In genomic region chr1:206687915-206688442, GRCh38 we compare ENCODE assay signal across 9 cellular contexts. TPM values are rescaled to one million over a fixed set of nuclear protein-coding genes. Genes with fewer than 3 reads are reported as not detected.
DNase-seq lines count a peak whose midpoint lies in the region; ATAC-seq and TF ChIP-seq lines count a peak whose summit lies in the region.
"Had no signal": no experiment of that assay in that cellular context is flagged by ENCODE, and none has a peak within 500 bp of the region (broad histone marks: within the 10 kb centered on the region; RNA-seq: fewer than 3 reads in every experiment).

No MANE protein-coding gene starts in this region.

- H3K27me3 ChIP-seq in SK-N-SH (ENCODE audit: insufficient read depth): peaks cover under 1% of the 10 kb centered on the region; the same call in 1 of the 2 replicates
- no peaks in the 10 kb centered on the region for H3K27me3 ChIP-seq in gastrocnemius medialis
- H3K27me3 ChIP-seq in tibial nerve: peaks cover 0 to 11% of the 10 kb centered on the region in 2 donors

- H4K20me1 ChIP-seq in SK-N-SH (ENCODE audit: insufficient read depth): peaks cover 69% of the 10 kb centered on the region

- H3K4me1 ChIP-seq in SK-N-SH (ENCODE audit: control insufficient read depth in 1 of 2, insufficient read depth in 2 of 2, low read depth in 1 of 2, low read length in 1 of 2) (peaks cover 44 to 61% of the 10 kb centered on the region in 2 experiments), gastrocnemius medialis (peaks cover 72 to 76% of the 10 kb centered on the region in 2 donors), tibial nerve (peaks cover 0 to 78% (median 55%) of the 10 kb centered on the region in 4 donors)

- H3K27ac Mint-ChIP-seq in T-helper 17 cell: peak overlapping the region; percentile 92

- no peak overlapping the region for H3K4me3 ChIP-seq in SK-N-SH (ENCODE audit: low read depth in 2 of 2, low read length in 1 of 2)
- H3K4me3 ChIP-seq in fibroblast of the aortic adventitia (ENCODE audit: low read depth, low read length): peak overlapping the region; percentile 18
- H3K4me3 ChIP-seq in gastrocnemius medialis: peak overlapping the region in 2 of 4 donors; percentile 64 to 74
- no peak overlapping the region for H3K4me3 ChIP-seq in tibial nerve

- CTCF ChIA-PET in SK-N-SH (lab: Yijun Ruan, JAX): interaction anchor here (0.6 to 1.7 kb wide), 4 partner anchors 35 to 243 kb away, joined by 3 to 8 read pairs (median 4); partner anchors contain the start of genes DYRK3 and EIF2D

- H3K4me2 ChIP-seq in SK-N-SH: peak overlapping the region; percentile 94

- TF ChIP-seq EP300 in SK-N-SH (IDR thresholded peaks at IDR 0.05; ENCODE audit: borderline replicate concordance in 1 of 2, low read depth in 1 of 2, low read length in 1 of 2) (no peak), tibial nerve (IDR thresholded peaks at IDR 0.05) (no peak)

- peaks cover 7% of the 10 kb centered on the region for H3F3A ChIP-seq in SK-N-SH (replicated peaks; ENCODE audit: insufficient read depth)

- ATAC-seq in SK-N-SH treated with all-trans-retinoic acid at 6 μM for 48 hours (no peak), T-helper 17 cell (no peak), gastrocnemius medialis (no peak)

- H3K27me3 Mint-ChIP-seq in T-helper 17 cell: no peaks in the 10 kb centered on the region

- in situ Hi-C loops in gastrocnemius medialis (cut with MboI; ENCODE audit: low sequenced_read_pairs in 4 of 4): loop anchor here in 1 of 4 donors (25.0 kb wide), 1 partner anchor 1124 kb away; no protein-coding TSS in a partner anchor

- no peak for TF ChIP-seq RAD21 in SK-N-SH (IDR thresholded peaks at IDR 0.05; ENCODE audit: low read length)

- peaks cover 0 to 7% of the 10 kb centered on the region in 2 experiments for H3K36me3 ChIP-seq in SK-N-SH (replicated peaks in 1 of 2; ENCODE audit: control insufficient read depth in 1 of 2, insufficient read depth in 2 of 2, low read length in 1 of 2)
- H3K36me3 ChIP-seq in gastrocnemius medialis: no peaks in the 10 kb centered on the region
- H3K36me3 ChIP-seq in tibial nerve: no peaks in the 10 kb centered on the region

- WGBS in SK-N-SH (ENCODE audit: low lambda C conversion rate): 94% methylated on average over 2 of the region's 2 CpGs
- WGBS in tibial nerve, 2 donors: 49 to 58% methylated on average over 2 of the region's 2 CpGs

- TF ChIP-seq CTCF in SK-N-SH (IDR thresholded peaks at IDR 0.05) (no peak), fibroblast of the aortic adventitia (IDR thresholded peaks at IDR 0.05; ENCODE audit: insufficient read depth, low read length) (no peak), gastrocnemius medialis (IDR thresholded peaks at IDR 0.05 in 4 of 5, conservative IDR thresholded peaks at IDR 0.05 in 1 of 5) (no peak), tibial nerve (IDR thresholded peaks at IDR 0.05) (no peak)

- H3K4me1 Mint-ChIP-seq in T-helper 17 cell: peaks cover 59% of the 10 kb centered on the region

- H2AFZ ChIP-seq in SK-N-SH (ENCODE audit: low read depth): no peak overlapping the region

- H3K27ac ChIP-seq in SK-N-SH (ENCODE audit: low read depth in 2 of 2, low read length in 1 of 2) (no peak overlapping the region), gastrocnemius medialis (peak overlapping the region; percentile 93 to 98 (median 96)), substantia nigra (ENCODE audit: low read depth, low read length, poor library complexity, severe bottlenecking) (no peak overlapping the region), tibial nerve (no peak overlapping the region)

- intact Hi-C loops in gastrocnemius medialis (cut with DNase I; ENCODE audit: low total_unique reads): no loop called here

- TF ChIP-seq POLR2A in gastrocnemius medialis (IDR thresholded peaks at IDR 0.05) (no peak), tibial nerve (IDR thresholded peaks at IDR 0.05) (no peak)

- peaks cover 74% of the 10 kb centered on the region for H3K79me2 ChIP-seq in SK-N-SH (ENCODE audit: insufficient read depth)

- POLR2A ChIA-PET in SK-N-SH (lab: Yijun Ruan, JAX): no interaction called here

- H3K9me2 ChIP-seq in SK-N-SH: no peaks in the 10 kb centered on the region

- DNase-seq in SK-N-SH (no peak), T-helper 17 cell (no peak), fibroblast of the aortic adventitia (ENCODE audit: low read depth) (peak; percentile 49), gastrocnemius medialis (peak in 1 of 2 donors; percentile 41), substantia nigra (lab: John Stamatoyannopoulos, UW) (no peak), tibial nerve (ENCODE audit: low spot score in 2 of 2) (no peak), H4 (ENCODE audit: low spot score) (no peak)
- DNase-seq: NCI-H748 treated with DMSO at 0.1 percent for 48 hours had no signal

- H3K9me3 ChIP-seq in SK-N-SH: no peaks in the 10 kb centered on the region
- no peaks in the 10 kb centered on the region for H3K9me3 ChIP-seq in T-helper 17 cell (ENCODE audit: control insufficient read depth, low read length, poor library complexity, severe bottlenecking)
- no peaks in the 10 kb centered on the region for H3K9me3 ChIP-seq in gastrocnemius medialis
- H3K9me3 ChIP-seq in tibial nerve: no peaks in the 10 kb centered on the region

- no peak overlapping the region for H3K9ac ChIP-seq in SK-N-SH

- peak overlapping the region; percentile 28 for H3K4me3 Mint-ChIP-seq in T-helper 17 cell

- no peaks in the 10 kb centered on the region for H3K36me3 Mint-ChIP-seq in T-helper 17 cell (ENCODE audit: low read depth)

TF ChIP-seq in SK-N-SH, 30 proteins besides CTCF, POLR2A, EP300 and RAD21:
- no peak for TF ChIP-seq TAF1 (IDR thresholded peaks at IDR 0.05; ENCODE audit: borderline replicate concordance, low read depth, low read length)
- peak; percentile 13; the same call in 1 of the 2 replicates for TF ChIP-seq FOSL2 (IDR thresholded peaks at IDR 0.05; ENCODE audit: borderline replicate concordance, low read depth)

TF ChIP-seq in SK-N-SH treated with all-trans-retinoic acid at 6 μM for 48 hours, 23 proteins besides CTCF, POLR2A, EP300 and RAD21:
- TF ChIP-seq PATZ1 (CRISPR knock-in tag; IDR thresholded peaks at IDR 0.05; ENCODE audit: borderline replicate concordance) (no peak), ESRRG (CRISPR knock-in tag; IDR thresholded peaks at IDR 0.05) (no peak), GLIS3 (CRISPR knock-in tag; IDR thresholded peaks at IDR 0.05) (no peak), RARB (CRISPR knock-in tag; IDR thresholded peaks at IDR 0.05) (no peak), OSR1 (CRISPR knock-in tag; IDR thresholded peaks at IDR 0.05) (no peak), SNAI2 (CRISPR knock-in tag; IDR thresholded peaks at IDR 0.05) (no peak), CREB5 (CRISPR knock-in tag; IDR thresholded peaks at IDR 0.05; ENCODE audit: low read depth) (no peak), ISL1 (CRISPR knock-in tag; IDR thresholded peaks at IDR 0.05) (no peak), BACH2 (CRISPR knock-in tag; IDR thresholded peaks at IDR 0.05; ENCODE audit: borderline replicate concordance) (no peak)
TF ChIP-seq in SK-N-SH treated with all-trans-retinoic acid at 6 μM for 48 hours: peak in this region for 0.

RNA-seq across cellular contexts. Expression of gene MAPKAPK2, which starts 3.3 kb away (rescaled TPM):
- polyA plus RNA-seq in SK-N-SH (2012; rRNA removed): 45.9 and 46.8 TPM in 2 replicates
- polyA plus RNA-seq in SK-N-SH (2012; cell fraction: cytosol; rRNA removed): 34.8 and 47.6 TPM in 2 replicates
- 75.5 and 84.1 TPM in 2 replicates for polyA plus RNA-seq in SK-N-SH (2012; cell fraction: nucleus; rRNA removed)
- total RNA-seq in T-helper 17 cell (100 to 1,000 TPM; 181 to 182 TPM), fibroblast of the aortic adventitia (ENCODE audit: low replicate concordance) (18.5 and 31.0 TPM in 2 replicates), gastrocnemius medialis (100 to 1,000 TPM; 115 to 207 (median 140) TPM), tibial nerve (10 to 100 TPM; 30.6 to 49.5 (median 38.2) TPM)
- 11.8 and 12.7 TPM in 2 replicates for total RNA-seq in H4 (2014; rRNA removed; shearing (Covaris generic))

RNA-seq across cellular contexts. Expression of gene DYRK3, which starts 52.6 kb away (rescaled TPM):
- polyA plus RNA-seq in SK-N-SH (2012; rRNA removed): 3.6 and 5.8 TPM in 2 replicates
- 5.1 and 5.5 TPM in 2 replicates for polyA plus RNA-seq in SK-N-SH (2012; cell fraction: cytosol; rRNA removed)
- 3.8 and 6.9 TPM in 2 replicates for polyA plus RNA-seq in SK-N-SH (2012; cell fraction: nucleus; rRNA removed)
- total RNA-seq in T-helper 17 cell (1 to 10 TPM; 3.0 to 3.6 TPM), fibroblast of the aortic adventitia (ENCODE audit: low replicate concordance) (19.7 and 27.7 TPM in 2 replicates), gastrocnemius medialis (1 to 10 TPM in 2 of 4 donors, under 1 TPM in 2; 0.85 to 1.8 (median 1.0) TPM), tibial nerve (10 to 100 TPM in 1 of 4 donors, 1 to 10 TPM in 3; 5.4 to 12.7 (median 5.7) TPM)
- total RNA-seq in H4 (2014; rRNA removed; shearing (Covaris generic)): 13.4 and 19.6 TPM in 2 replicates

Comparison
In these comparisons a context has a peak if more than half of its experiments do, and no peak if none do; other contexts are left out.
1. H3K27ac ChIP-seq: peak in gastrocnemius medialis (4 of 4); none in SK-N-SH (0 of 2), substantia nigra (single experiment) and tibial nerve (0 of 4).